ENCODE assay signal across 8 cellular contexts in the genomic region with DNA sequence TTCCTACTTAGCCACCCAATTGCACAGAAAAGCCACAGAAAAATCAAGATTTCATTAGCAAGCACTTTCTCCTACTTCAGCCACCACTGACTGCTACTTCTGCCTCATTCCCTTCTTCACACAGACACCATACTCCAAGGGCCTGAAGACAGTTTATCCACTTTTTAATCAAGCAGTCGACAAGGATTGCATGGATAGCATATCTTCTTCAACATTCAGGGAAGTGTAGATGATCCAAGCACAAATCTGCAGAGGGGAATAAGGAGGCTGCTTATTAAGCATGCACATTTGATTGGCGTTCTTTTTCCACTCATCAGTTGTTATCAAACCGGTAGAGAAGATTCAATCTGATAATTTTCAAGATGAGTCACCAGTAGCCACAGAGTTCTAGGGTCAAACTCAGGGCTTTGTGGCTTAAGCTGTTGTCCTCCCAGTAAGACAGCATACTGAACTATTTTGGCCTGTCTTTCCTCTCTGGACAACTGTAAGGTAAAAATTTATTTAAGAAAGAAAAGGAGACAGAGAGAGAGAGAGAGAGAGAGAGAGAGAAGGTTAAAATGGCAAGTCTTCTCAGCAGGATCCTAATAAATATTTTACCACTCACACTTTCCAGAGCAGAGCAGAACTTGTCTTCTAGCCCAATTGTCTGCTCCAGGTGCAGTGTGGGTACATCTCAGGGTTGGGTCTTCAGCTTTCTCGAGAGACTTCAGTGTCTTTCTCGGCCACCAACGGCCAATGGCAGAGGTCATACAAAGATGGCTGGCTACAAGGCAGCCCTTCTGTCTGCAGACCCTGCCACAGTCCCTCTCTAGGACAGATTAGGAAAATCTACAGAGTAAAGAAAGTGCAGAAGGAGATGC.
DNase-seq lines count a peak whose midpoint lies in the region; ATAC-seq and TF ChIP-seq lines count a peak whose summit lies in the region.

No MANE protein-coding gene starts in this region.

- intact Hi-C loops in PC-3 (cut with micrococcal nuclease) = no loop called here

- TF ChIP-seq CTCF in PC-3 (conservative IDR thresholded peaks at IDR 0.05; ENCODE audit: low read depth, low read length) = no peak

- no peak overlapping the region for H3K9ac ChIP-seq in PC-3 (ENCODE audit: low read length)

- H2AFZ ChIP-seq in PC-3 (ENCODE audit: low read length) = no peak overlapping the region

- no peaks in the 10 kb centered on the region for H3K27me3 ChIP-seq in PC-3 (ENCODE audit: low read length)
- no peaks in the 10 kb centered on the region for H3K27me3 ChIP-seq in layer of hippocampus (ENCODE audit: control insufficient read depth, insufficient read depth, low read length)

- H3K4me3 ChIP-seq in PC-3 (ENCODE audit: low read length) = no peak overlapping the region

- POLR2A ChIA-PET in PC-3 (lab: Charles Lee; ENCODE audit: unreplicated experiment) = no interaction called here

- BruUV-seq in PC-3 (replicated peaks; lab: Mats Ljungman, UMichigan) = no TSS peak

- H3K36me3 ChIP-seq in PC-3 (ENCODE audit: low read depth, low read length) = no peaks in the 10 kb centered on the region

- DNase-seq in PC-3 (peak; percentile 55), LoVo (ENCODE audit: low spot score) (no peak), SHP77 treated with DMSO at 0.1 percent for 48 hours (lab: John Stamatoyannopoulos, UW) (no peak), RPMI8226 (no peak)
- no peak for DNase-seq in activated effector memory CD4-positive, alpha-beta T cell treated with anti-CD3 and anti-CD28 coated beads, Interleukin-2, amount 50 U/mL, for 16 hours

- H3K9me3 ChIP-seq in PC-3 (ENCODE audit: low read length) = no peaks in the 10 kb centered on the region

- H3K27ac ChIP-seq in PC-3 (ENCODE audit: low read length) = peak overlapping the region; percentile 8; the same call in 1 of the 2 replicates
- H3K27ac ChIP-seq in layer of hippocampus (ENCODE audit: low read depth, low read length) = peak overlapping the region; percentile 4

- peaks cover 24% of the 10 kb centered on the region; the same call in 1 of the 2 replicates for H3K4me1 ChIP-seq in PC-3 (ENCODE audit: insufficient read depth, low read length)

- no peaks in the 10 kb centered on the region for H3K79me2 ChIP-seq in PC-3 (ENCODE audit: low read length)

- no peaks in the 10 kb centered on the region for H3K9me2 ChIP-seq in PC-3 (replicated peaks; ENCODE audit: low read length)

- H3K4me2 ChIP-seq in PC-3 (ENCODE audit: low read length) = 0 out of 2 replicates have a peak overlapping the region, but pooled peaks have one; percentile 3

- ATAC-seq in GM18868 (IDR thresholded peaks at IDR 0.05; ENCODE audit: unreplicated experiment) (peak; percentile 93), HG02610 (IDR thresholded peaks at IDR 0.05; ENCODE audit: unreplicated experiment) (peak; percentile 99), PC-3 (peak; percentile 25)

- CTCF ChIA-PET in PC-3 (lab: Charles Lee) = no interaction called here

- no peaks in the 10 kb centered on the region for H3F3A ChIP-seq in PC-3 (ENCODE audit: low read length, unreplicated experiment)

- H4K20me1 ChIP-seq in PC-3 (ENCODE audit: low read length) = no peaks in the 10 kb centered on the region

Comparison
In these comparisons a context has a peak if more than half of its experiments do, and no peak if none do; other contexts are left out.
1. ATAC-seq: peak in every context shown above with its lines; median percentile 99 in HG02610; 93 in GM18868; 25 in PC-3.